In genomic region chr21:36022704-36023103, GRCh38 we compare ENCODE assay signal across 13 cellular contexts.
"Had no signal": no experiment of that assay in that cellular context is flagged by ENCODE, and none has a peak within 500 bp of the region (broad histone marks: within the 10 kb centered on the region; RNA-seq: fewer than 3 reads in every experiment).

No MANE protein-coding gene starts in this region.

- H3K4me3 Mint-ChIP-seq: activated CD8-positive, alpha-beta memory T cell treated with anti-CD3 and anti-CD28 coated beads, Interleukin-2, amount 10 ng/mL, durations not matched to agents 7 days and 5 days; activated naive CD8-positive, alpha-beta T cell treated with anti-CD3 and anti-CD28 coated beads for 36 hours; neural crest cell; stimulated activated naive CD8-positive, alpha-beta T cell treated with anti-CD3 and anti-CD28 coated beads, Interleukin-15, Interleukin-2, amounts not matched to agents 100 ng/mL and 50 ng/mL, for 24 hours had no signal

- H3K4me1 Mint-ChIP-seq: activated CD8-positive, alpha-beta memory T cell treated with anti-CD3 and anti-CD28 coated beads, Interleukin-2, amount 10 ng/mL, durations not matched to agents 7 days and 5 days; activated naive CD8-positive, alpha-beta T cell treated with anti-CD3 and anti-CD28 coated beads for 36 hours had no signal

- H3K36me3 Mint-ChIP-seq: activated CD8-positive, alpha-beta memory T cell treated with anti-CD3 and anti-CD28 coated beads, Interleukin-2, amount 10 ng/mL, durations not matched to agents 7 days and 5 days had no signal

- H3K9me3 Mint-ChIP-seq: activated T-helper 2 cell treated with anti-CD3 and anti-CD28 coated beads, Interferon-gamma antibody, Interleukin-2, Interleukin-4, amounts not matched to agents 10 μg/mL and 5 μg/mL and 100 μg/mL, durations not matched to agents 14 hours and 24 hours and 36 hours; neural crest cell had no signal

- H3K27ac Mint-ChIP-seq: activated CD8-positive, alpha-beta memory T cell treated with anti-CD3 and anti-CD28 coated beads, Interleukin-2, amount 10 ng/mL, durations not matched to agents 7 days and 5 days; activated naive CD8-positive, alpha-beta T cell treated with anti-CD3 and anti-CD28 coated beads for 36 hours; activated T-helper 2 cell treated with anti-CD3 and anti-CD28 coated beads, Interferon-gamma antibody, Interleukin-2, Interleukin-4, amounts not matched to agents 10 μg/mL and 5 μg/mL and 100 μg/mL, durations not matched to agents 14 hours and 24 hours and 36 hours; stimulated activated naive CD8-positive, alpha-beta T cell treated with anti-CD3 and anti-CD28 coated beads, Interleukin-15, Interleukin-2, amounts not matched to agents 100 ng/mL and 50 ng/mL, for 24 hours had no signal

- H3K27me3 Mint-ChIP-seq: activated CD8-positive, alpha-beta memory T cell treated with anti-CD3 and anti-CD28 coated beads, Interleukin-2, amount 10 ng/mL, durations not matched to agents 7 days and 5 days; activated naive CD8-positive, alpha-beta T cell treated with anti-CD3 and anti-CD28 coated beads for 36 hours; stimulated activated naive CD8-positive, alpha-beta T cell treated with anti-CD3 and anti-CD28 coated beads, Interleukin-15, Interleukin-2, amounts not matched to agents 100 ng/mL and 50 ng/mL, for 24 hours had no signal

- H3K4me1 ChIP-seq: ascending aorta, right lobe of liver, upper lobe of right lung had no signal

- DNase-seq: activated CD4-positive, alpha-beta T cell treated with anti-CD3 and anti-CD28 coated beads, Interleukin-2, amount 50 U/mL, for 48 hours; activated CD8-positive, alpha-beta memory T cell treated with anti-CD3 and anti-CD28 coated beads, Interleukin-2, amount 10 ng/mL, durations not matched to agents 7 days and 5 days; activated naive CD8-positive, alpha-beta T cell treated with anti-CD3 and anti-CD28 coated beads for 36 hours; activated T-cell treated with anti-CD3 and anti-CD28 coated beads, Interleukin-2, amount 50 U/mL, for 1 hour; right lobe of liver; spleen; upper lobe of right lung had no signal

- H3K27me3 ChIP-seq: ascending aorta, right lobe of liver, spleen, upper lobe of right lung had no signal

- H3K27ac ChIP-seq: ascending aorta, right lobe of liver, SK-N-MC, upper lobe of right lung, VCaP had no signal

- H3K9me3 ChIP-seq: ascending aorta, right lobe of liver, upper lobe of right lung had no signal

- H3K4me3 ChIP-seq: ascending aorta, right lobe of liver, SK-N-MC, spleen, upper lobe of right lung had no signal

- H3K36me3 ChIP-seq: ascending aorta, right lobe of liver, spleen, upper lobe of right lung had no signal
